In genomic region chr1:44259090-44259489, GRCh38 we compare ENCODE assay signal across 30 cellular contexts.
"Had no signal": no experiment of that assay in that cellular context is flagged by ENCODE, and none has a peak within 500 bp of the region (broad histone marks: within the 10 kb centered on the region; RNA-seq: fewer than 3 reads in every experiment).

No MANE protein-coding gene starts in this region.

- H3K4me3 ChIP-seq: ascending aorta, cardiac muscle cell had no signal

- H3K27ac ChIP-seq: ascending aorta, cardiac muscle cell, VCaP had no signal

- H3K9me3 ChIP-seq: ascending aorta had no signal

- H3K36me3 ChIP-seq: cardiac muscle cell had no signal

- ATAC-seq: activated CD4-positive, alpha-beta T cell treated with anti-CD3 and anti-CD28 coated beads for 36 hours; activated CD4-positive, CD25-positive, alpha-beta regulatory T cell treated with anti-CD3 and anti-CD28 coated beads, Interleukin-2, amount 50 U/mL, for 24 hours; activated CD8-positive, alpha-beta memory T cell treated with anti-CD3 and anti-CD28 coated beads, Interleukin-2, amount 10 ng/mL, durations not matched to agents 7 days and 5 days; activated CD8-positive, alpha-beta T cell treated with anti-CD3 and anti-CD28 coated beads, Interleukin-2, amount 10 ng/mL, durations not matched to agents 7 days and 5 days; activated naive CD8-positive, alpha-beta T cell treated with anti-CD3 and anti-CD28 coated beads, Interleukin-2, amount 50 U/mL, for 24 hours; WTC11 had no signal

- DNase-seq: activated CD4-positive, alpha-beta memory T cell treated with anti-CD3 and anti-CD28 coated beads, Interleukin-2, amount 10 ng/mL, durations not matched to agents 7 days and 5 days; activated CD4-positive, alpha-beta T cell treated with anti-CD3 and anti-CD28 coated beads for 1 hour; activated CD4-positive, alpha-beta T cell treated with anti-CD3 and anti-CD28 coated beads for 36 hours; activated CD4-positive, alpha-beta T cell treated with anti-CD3 and anti-CD28 coated beads for 48 hours; activated CD4-positive, alpha-beta T cell treated with anti-CD3 and anti-CD28 coated beads, Interleukin-2, amount 10 ng/mL, durations not matched to agents 7 days and 5 days; activated CD4-positive, alpha-beta T cell treated with anti-CD3 and anti-CD28 coated beads, Interleukin-2, amount 50 U/mL, for 48 hours; activated CD4-positive, CD25-positive, alpha-beta regulatory T cell; activated CD8-positive, alpha-beta memory T cell treated with anti-CD3 and anti-CD28 coated beads for 24 hours; activated CD8-positive, alpha-beta memory T cell treated with anti-CD3 and anti-CD28 coated beads, Interleukin-2, amount 10 ng/mL, durations not matched to agents 7 days and 5 days; activated CD8-positive, alpha-beta memory T cell treated with anti-CD3 and anti-CD28 coated beads, Interleukin-2, amount 50 U/mL, for 48 hours; activated CD8-positive, alpha-beta T cell treated with anti-CD3 and anti-CD28 coated beads, Interleukin-2, amount 10 ng/mL, durations not matched to agents 7 days and 5 days; activated effector memory CD4-positive, alpha-beta T cell treated with Interleukin-2 at 50 U/mL for 16 hours; activated gamma-delta T cell; activated naive CD4-positive, alpha-beta T cell treated with anti-CD3 and anti-CD28 coated beads, Interleukin-2, amount 10 ng/mL, durations not matched to agents 7 days and 5 days; activated naive CD4-positive, alpha-beta T cell treated with Interleukin-2 at 50 U/mL for 16 hours; activated naive CD8-positive, alpha-beta T cell treated with anti-CD3 and anti-CD28 coated beads, Interleukin-2, amount 10 ng/mL, durations not matched to agents 7 days and 5 days; activated naive CD8-positive, alpha-beta T cell treated with anti-CD3 and anti-CD28 coated beads, Interleukin-2, amount 50 U/mL, for 24 hours; activated T-cell treated with anti-CD3 and anti-CD28 coated beads, Interleukin-2, amount 50 U/mL, for 24 hours; activated T-cell treated with anti-CD3 and anti-CD28 coated beads, Interleukin-2, amount 50 U/mL, for 48 hours; amygdala; anterior cingulate cortex; caudate nucleus; cerebellar nuclear complex; T-helper 2 cell; T-helper 9 cell had no signal

- H3K27me3 ChIP-seq: ascending aorta, cardiac muscle cell had no signal

- H3K4me1 ChIP-seq: ascending aorta had no signal
